Comparison of ENCODE assay signal across 21 cellular contexts in genomic region chr13:27928353-27928804, GRCh38. TPM values are rescaled to one million over a fixed set of nuclear protein-coding genes. Genes with fewer than 3 reads are reported as not detected.
DNase-seq lines count a peak whose midpoint lies in the region; ATAC-seq and TF ChIP-seq lines count a peak whose summit lies in the region.
"Had no signal": no experiment of that assay in that cellular context is flagged by ENCODE, and none has a peak within 500 bp of the region (broad histone marks: within the 10 kb centered on the region; RNA-seq: fewer than 3 reads in every experiment).

No MANE protein-coding gene starts in this region.

- POLR2A ChIA-PET in WTC11 (lab: Charles Lee): no interaction called here

- intact Hi-C loops in prostate gland (cut with DNase I): no loop called here

- H4K20me1 ChIP-seq in osteoblast (ENCODE audit: insufficient read depth, low read length): no peaks in the 10 kb centered on the region

- H3K36me3 ChIP-seq in iPS-15b (ENCODE audit: control insufficient read depth, insufficient read depth, low read length): no peaks in the 10 kb centered on the region
- no peaks in the 10 kb centered on the region for H3K36me3 ChIP-seq in osteoblast (ENCODE audit: insufficient read depth, low read length)
- H3K36me3 ChIP-seq in prostate gland: no peaks in the 10 kb centered on the region

- H3K36me3 Mint-ChIP-seq in WTC11: peaks cover 4% of the 10 kb centered on the region; the same call in 1 of the 2 replicates

- H2AFZ ChIP-seq in osteoblast (ENCODE audit: low read length): no peak overlapping the region
- H2AFZ ChIP-seq: GM23248 had no signal

- H3K27ac ChIP-seq in osteoblast (ENCODE audit: low read depth, low read length): no peak overlapping the region
- H3K27ac ChIP-seq in prostate gland: no peak overlapping the region
- H3K27ac ChIP-seq: A549, GM23248, KMS-11 had no signal

- peaks cover 99% of the 10 kb centered on the region for H3K27me3 Mint-ChIP-seq in WTC11 (ENCODE audit: low read depth)

- CTCF ChIA-PET in WTC11 (lab: Charles Lee): interaction anchor here (0.7 to 4.6 kb wide), 8 partner anchors 12 to 566 kb away, joined by 3 to 39 read pairs (median 6); no protein-coding TSS in a partner anchor

- no peak for TF ChIP-seq CTCF in WTC11 (IDR thresholded peaks at IDR 0.05)
- TF ChIP-seq CTCF in osteoblast (IDR thresholded peaks at IDR 0.05; ENCODE audit: extremely low read depth, low read depth, low read length): no peak
- TF ChIP-seq CTCF in prostate gland (IDR thresholded peaks at IDR 0.05): no peak

- no peak overlapping the region for H3K27ac Mint-ChIP-seq in WTC11

- H3K27me3 ChIP-seq in iPS-15b (ENCODE audit: control insufficient read depth, insufficient read depth, low read length): peaks cover 97% of the 10 kb centered on the region
- peaks cover 77% of the 10 kb centered on the region for H3K27me3 ChIP-seq in osteoblast (ENCODE audit: insufficient read depth, low read length)
- H3K27me3 ChIP-seq in prostate gland (replicated peaks; ENCODE audit: insufficient read depth): peaks cover 60% of the 10 kb centered on the region

- no peak overlapping the region for H3K4me2 ChIP-seq in osteoblast (ENCODE audit: insufficient read depth, low read length)
- H3K4me2 ChIP-seq: A549, KMS-11 had no signal

- no peaks in the 10 kb centered on the region for H3K9me3 Mint-ChIP-seq in WTC11

- no peak for TF ChIP-seq POLR2A in prostate gland (IDR thresholded peaks at IDR 0.05)

- no peak overlapping the region for H3K9ac ChIP-seq in iPS-15b (ENCODE audit: low read depth, low read length)
- H3K9ac ChIP-seq: GM23248, KMS-11 had no signal

- peak overlapping the region; percentile 32; the same call in 1 of the 2 replicates for H3K4me3 Mint-ChIP-seq in WTC11

- H3K4me1 Mint-ChIP-seq in WTC11: peaks cover 41% of the 10 kb centered on the region

- WGBS in prostate gland: 4% methylated on average over 26 of the region's 26 CpGs

- DNase-seq in ELF-1 (ENCODE audit: low read depth, low spot score): peak; percentile 12
- DNase-seq in WTC11 (ENCODE audit: low spot score): peak; percentile 27
- DNase-seq in osteoblast (ENCODE audit: insufficient read length, low spot score, missing footprints): peak; percentile 84
- DNase-seq in prostate gland (ENCODE audit: low spot score): no peak
- no peak for DNase-seq in amniotic stem cell (lab: John Stamatoyannopoulos, UW)
- DNase-seq in cerebellum (ENCODE audit: low spot score): no peak
- DNase-seq: C1 segment of cervical spinal cord, DND-41, GDM1, GM23248, NCI-H1092 treated with DMSO at 0.1 percent for 48 hours, NCI-H2081 treated with DMSO at 0.1 percent for 48 hours, NCI-H510A, Right ventricle myocardium superior had no signal

- H3K4me3 ChIP-seq in iPS-15b (ENCODE audit: low read depth, low read length) (peak overlapping the region; percentile 35), osteoblast (ENCODE audit: insufficient read depth, low read length) (no peak overlapping the region), prostate gland (no peak overlapping the region)
- H3K4me3 ChIP-seq: A549, GM12878, GM23248 had no signal

- H3K4me1 ChIP-seq in iPS-15b (ENCODE audit: control insufficient read depth, insufficient read depth, low read length): peaks cover 3% of the 10 kb centered on the region
- no peaks in the 10 kb centered on the region for H3K4me1 ChIP-seq in osteoblast (ENCODE audit: insufficient read depth, low read length)
- no peaks in the 10 kb centered on the region for H3K4me1 ChIP-seq in prostate gland (replicated peaks)
- H3K4me1 ChIP-seq: A549 had no signal

- ATAC-seq in WTC11 (peak; percentile 7), GM19452 (IDR thresholded peaks at IDR 0.05; ENCODE audit: unreplicated experiment) (no peak)
- ATAC-seq: A549, GM12878, Panc1 had no signal

- no peaks in the 10 kb centered on the region for H3K9me3 ChIP-seq in iPS-15b (ENCODE audit: control insufficient read depth, insufficient read depth, low read length)
- no peaks in the 10 kb centered on the region for H3K9me3 ChIP-seq in osteoblast (ENCODE audit: low read depth, low read length)
- no peaks in the 10 kb centered on the region for H3K9me3 ChIP-seq in prostate gland
- H3K9me3 ChIP-seq: A549 had no signal

- no peaks in the 10 kb centered on the region for H3K79me2 ChIP-seq in osteoblast (ENCODE audit: insufficient read depth, low read length)

TF ChIP-seq in WTC11, 78 proteins besides CTCF, POLR2A, EP300 and RAD21 (continues in another document):
- TF ChIP-seq TCF7 (CRISPR knock-in tag; IDR thresholded peaks at IDR 0.05; ENCODE audit: low read depth): no peak
- TF ChIP-seq ZNF138 (CRISPR knock-in tag; conservative IDR thresholded peaks at IDR 0.05): no peak
- TF ChIP-seq IRF1 (CRISPR knock-in tag; IDR thresholded peaks at IDR 0.05): no peak
- TF ChIP-seq ZNF121 (CRISPR knock-in tag; IDR thresholded peaks at IDR 0.05): no peak
- no peak for TF ChIP-seq USF1 (CRISPR knock-in tag; IDR thresholded peaks at IDR 0.05)
- no peak for TF ChIP-seq ATF2 (CRISPR knock-in tag; IDR thresholded peaks at IDR 0.05; ENCODE audit: borderline replicate concordance, low read depth)
- no peak for TF ChIP-seq SP1 (CRISPR knock-in tag; conservative IDR thresholded peaks at IDR 0.05)
- TF ChIP-seq ERG (CRISPR knock-in tag; IDR thresholded peaks at IDR 0.05): no peak
- no peak for TF ChIP-seq ATF3 (CRISPR knock-in tag; conservative IDR thresholded peaks at IDR 0.05)
- TF ChIP-seq GRHL2 (CRISPR knock-in tag; IDR thresholded peaks at IDR 0.05; ENCODE audit: insufficient replicate concordance, severe bottlenecking): no peak
- TF ChIP-seq ZNF425 (CRISPR knock-in tag; conservative IDR thresholded peaks at IDR 0.05): no peak
- no peak for TF ChIP-seq NR3C1 (CRISPR knock-in tag; conservative IDR thresholded peaks at IDR 0.05; ENCODE audit: low read depth)

RNA-seq across cellular contexts. Expression of gene PDX1, which starts 8.6 kb away (rescaled TPM):
- total RNA-seq in WTC11 (2021) (not detected in 3 replicates), osteoblast (not detected in 2 replicates), prostate gland (not detected), cerebellum (not detected)
- total RNA-seq: GM12878, GM23248, M059J, Right ventricle myocardium superior had no signal

RNA-seq across cellular contexts. Expression of gene CDX2, which starts 40.7 kb away (rescaled TPM):
- total RNA-seq in WTC11 (2021): 0.09 to 0.44 TPM (median 0.11 TPM) in 3 replicates
- not detected in 2 replicates for total RNA-seq in osteoblast
- under 1 TPM; 0.09 to 0.34 TPM for total RNA-seq in prostate gland
- total RNA-seq in cerebellum: not detected
- total RNA-seq: GM23248, M059J, Right ventricle myocardium superior had no signal

Comparison
In these comparisons a context has a peak if more than half of its experiments do, and no peak if none do; other contexts are left out.
1. DNase-seq: peak in ELF-1 (single experiment), WTC11 (single experiment) and osteoblast (single experiment); none in prostate gland (single experiment), amniotic stem cell (single experiment) and cerebellum (single experiment).